9 cellular contexts compared by ENCODE assay signal in genomic region chr7:22586806-22587180, GRCh38.
DNase-seq lines count a peak whose midpoint lies in the region; ATAC-seq and TF ChIP-seq lines count a peak whose summit lies in the region.
"Had no signal": no experiment of that assay in that cellular context is flagged by ENCODE, and none has a peak within 500 bp of the region (broad histone marks: within the 10 kb centered on the region; RNA-seq: fewer than 3 reads in every experiment).

No MANE protein-coding gene starts in this region.

- TF ChIP-seq EP300 in ovary (IDR thresholded peaks at IDR 0.05): no peak

- no peak for ATAC-seq in HG03378 (IDR thresholded peaks at IDR 0.05; ENCODE audit: unreplicated experiment)

- intact Hi-C loops in ovary (cut with DNase I): no loop called here

- H3K27ac ChIP-seq in ovary: no peak overlapping the region

- no peaks in the 10 kb centered on the region for H3K36me3 ChIP-seq in ovary

- TF ChIP-seq POLR2A in ovary (IDR thresholded peaks at IDR 0.05): no peak

- H3K4me3 ChIP-seq in astrocyte of the spinal cord (ENCODE audit: low read depth, low read length): no peak overlapping the region
- no peak overlapping the region for H3K4me3 ChIP-seq in ovary

- peak; percentile 35 for DNase-seq in AG20443 (ENCODE audit: low spot score)
- DNase-seq in HT1080 (ENCODE audit: low read depth): peak; percentile 59
- DNase-seq in astrocyte of the spinal cord (ENCODE audit: low read depth, low spot score): no peak
- DNase-seq in left kidney (ENCODE audit: low read depth, low spot score): peak; percentile 78
- no peak for DNase-seq in NCI-H2029 (lab: John Stamatoyannopoulos, UW)
- DNase-seq in ovary: no peak
- no peak for DNase-seq in SK-N-DZ (ENCODE audit: low spot score)
- DNase-seq: amygdala had no signal

- H3K9me3 ChIP-seq in ovary: no peaks in the 10 kb centered on the region

- H3K27me3 ChIP-seq in ovary: no peaks in the 10 kb centered on the region

- in situ Hi-C loops in astrocyte of the spinal cord (cut with HindIII; ENCODE audit: low sequenced_read_pairs): no loop called here

- TF ChIP-seq CTCF in astrocyte of the spinal cord (IDR thresholded peaks at IDR 0.05; ENCODE audit: low read depth, low read length): peak; percentile 55
- TF ChIP-seq CTCF in ovary (IDR thresholded peaks at IDR 0.05): no peak

- no peaks in the 10 kb centered on the region for H3K4me1 ChIP-seq in ovary (ENCODE audit: insufficient read depth)

Comparison
In these comparisons a context has a peak if more than half of its experiments do, and no peak if none do; other contexts are left out.
1. DNase-seq: peak in AG20443 (single experiment), HT1080 (single experiment) and left kidney (single experiment); none in astrocyte of the spinal cord (single experiment), NCI-H2029 (single experiment), ovary (0 of 5) and SK-N-DZ (single experiment).